In the genomic region with DNA sequence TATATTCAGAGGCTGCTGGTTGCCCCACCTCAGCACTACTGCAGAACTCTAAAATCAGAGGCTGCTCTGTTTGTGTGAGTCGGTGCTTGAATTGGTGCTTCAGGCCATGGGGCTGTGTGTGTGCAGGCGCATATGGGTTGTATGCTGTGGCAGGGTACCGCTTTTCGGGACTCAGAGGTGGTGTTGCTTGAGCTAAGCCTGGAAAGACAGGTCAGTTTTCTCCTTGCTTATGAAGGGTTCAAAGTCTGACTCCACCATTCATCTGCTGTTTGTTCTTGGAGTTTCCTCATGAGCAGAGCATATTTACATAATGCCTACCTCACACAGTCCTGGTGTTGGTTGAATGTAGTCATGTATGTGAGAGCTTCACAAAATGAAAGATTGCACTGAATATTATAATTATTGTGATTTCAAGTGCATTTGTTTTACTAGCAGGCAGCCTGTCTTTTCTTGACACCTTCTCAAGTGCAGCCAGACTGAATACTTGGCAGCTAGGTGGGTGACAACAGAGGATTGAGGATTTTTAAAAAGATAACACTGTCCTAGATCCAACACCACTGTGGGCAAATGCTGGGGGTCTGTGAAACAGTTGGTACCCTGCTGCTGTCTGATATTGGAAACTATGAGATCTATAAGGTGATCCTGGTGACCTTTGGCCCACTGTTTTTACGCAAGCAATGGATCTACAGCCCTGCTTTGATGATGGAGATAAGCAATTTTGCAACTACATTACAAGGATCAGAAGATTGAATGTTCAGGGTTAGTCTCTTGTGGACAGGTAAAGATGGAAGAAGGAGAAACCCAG, we compare ENCODE assay signal across 1 cellular context.
TF ChIP-seq lines count a peak whose summit lies in the region.

No MANE protein-coding gene starts in this region.

TF ChIP-seq in HepG2, 621 proteins besides CTCF, POLR2A, EP300 and RAD21 (continued from another document and continues in another):
- TF ChIP-seq, protein P1, sequence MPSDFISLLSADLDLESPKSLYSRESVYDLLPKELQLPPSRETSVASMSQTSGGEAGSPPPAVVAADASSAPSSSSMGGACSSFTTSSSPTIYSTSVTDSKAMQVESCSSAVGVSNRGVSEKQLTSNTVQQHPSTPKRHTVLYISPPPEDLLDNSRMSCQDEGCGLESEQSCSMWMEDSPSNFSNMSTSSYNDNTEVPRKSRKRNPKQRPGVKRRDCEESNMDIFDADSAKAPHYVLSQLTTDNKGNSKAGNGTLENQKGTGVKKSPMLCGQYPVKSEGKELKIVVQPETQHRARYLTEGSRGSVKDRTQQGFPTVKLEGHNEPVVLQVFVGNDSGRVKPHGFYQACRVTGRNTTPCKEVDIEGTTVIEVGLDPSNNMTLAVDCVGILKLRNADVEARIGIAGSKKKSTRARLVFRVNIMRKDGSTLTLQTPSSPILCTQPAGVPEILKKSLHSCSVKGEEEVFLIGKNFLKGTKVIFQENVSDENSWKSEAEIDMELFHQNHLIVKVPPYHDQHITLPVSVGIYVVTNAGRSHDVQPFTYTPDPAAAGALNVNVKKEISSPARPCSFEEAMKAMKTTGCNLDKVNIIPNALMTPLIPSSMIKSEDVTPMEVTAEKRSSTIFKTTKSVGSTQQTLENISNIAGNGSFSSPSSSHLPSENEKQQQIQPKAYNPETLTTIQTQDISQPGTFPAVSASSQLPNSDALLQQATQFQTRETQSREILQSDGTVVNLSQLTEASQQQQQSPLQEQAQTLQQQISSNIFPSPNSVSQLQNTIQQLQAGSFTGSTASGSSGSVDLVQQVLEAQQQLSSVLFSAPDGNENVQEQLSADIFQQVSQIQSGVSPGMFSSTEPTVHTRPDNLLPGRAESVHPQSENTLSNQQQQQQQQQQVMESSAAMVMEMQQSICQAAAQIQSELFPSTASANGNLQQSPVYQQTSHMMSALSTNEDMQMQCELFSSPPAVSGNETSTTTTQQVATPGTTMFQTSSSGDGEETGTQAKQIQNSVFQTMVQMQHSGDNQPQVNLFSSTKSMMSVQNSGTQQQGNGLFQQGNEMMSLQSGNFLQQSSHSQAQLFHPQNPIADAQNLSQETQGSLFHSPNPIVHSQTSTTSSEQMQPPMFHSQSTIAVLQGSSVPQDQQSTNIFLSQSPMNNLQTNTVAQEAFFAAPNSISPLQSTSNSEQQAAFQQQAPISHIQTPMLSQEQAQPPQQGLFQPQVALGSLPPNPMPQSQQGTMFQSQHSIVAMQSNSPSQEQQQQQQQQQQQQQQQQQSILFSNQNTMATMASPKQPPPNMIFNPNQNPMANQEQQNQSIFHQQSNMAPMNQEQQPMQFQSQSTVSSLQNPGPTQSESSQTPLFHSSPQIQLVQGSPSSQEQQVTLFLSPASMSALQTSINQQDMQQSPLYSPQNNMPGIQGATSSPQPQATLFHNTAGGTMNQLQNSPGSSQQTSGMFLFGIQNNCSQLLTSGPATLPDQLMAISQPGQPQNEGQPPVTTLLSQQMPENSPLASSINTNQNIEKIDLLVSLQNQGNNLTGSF (CRISPR knock-in tag; IDR thresholded peaks at IDR 0.05) = no peak
- TF ChIP-seq SOX6 (IDR thresholded peaks at IDR 0.05) (no peak), SOX6 (CRISPR knock-in tag; IDR thresholded peaks at IDR 0.05) (peak; percentile 25), MXD4 (CRISPR knock-in tag; IDR thresholded peaks at IDR 0.05) (no peak), ZBTB42 (CRISPR knock-in tag; IDR thresholded peaks at IDR 0.05) (no peak), SNRNP70 (IDR thresholded peaks at IDR 0.05; ENCODE audit: low read depth, low read length) (no peak), CENPT (CRISPR knock-in tag; IDR thresholded peaks at IDR 0.05; ENCODE audit: low read depth) (no peak), NBN (conservative IDR thresholded peaks at IDR 0.05) (no peak), CHCHD3 (CRISPR knock-in tag; IDR thresholded peaks at IDR 0.05) (no peak), AKAP8 (CRISPR knock-in tag; IDR thresholded peaks at IDR 0.05) (no peak), ZNF263 (CRISPR knock-in tag; IDR thresholded peaks at IDR 0.05) (no peak), ZNF317 (CRISPR knock-in tag; IDR thresholded peaks at IDR 0.05) (no peak), SMYD3 (CRISPR knock-in tag; IDR thresholded peaks at IDR 0.05) (peak; percentile 58; the same call in 1 of the 2 replicates), HHEX (CRISPR knock-in tag; IDR thresholded peaks at IDR 0.05) (no peak; the same call in 1 of the 2 replicates), ZNF326 (CRISPR knock-in tag; IDR thresholded peaks at IDR 0.05; ENCODE audit: borderline replicate concordance) (no peak), ZSCAN21 (CRISPR knock-in tag; IDR thresholded peaks at IDR 0.05; ENCODE audit: borderline replicate concordance) (no peak), ZSCAN12 (CRISPR knock-in tag; IDR thresholded peaks at IDR 0.05) (no peak), HNRNPLL (IDR thresholded peaks at IDR 0.05; ENCODE audit: low read depth, low read length, poor library complexity, severe bottlenecking) (no peak), ZFP36L2 (CRISPR knock-in tag; IDR thresholded peaks at IDR 0.05) (no peak), NAIF1 (CRISPR knock-in tag; IDR thresholded peaks at IDR 0.05; ENCODE audit: borderline replicate concordance) (0 out of 2 replicates have a peak, but pooled peaks have one; percentile 1), ZNF75D (CRISPR knock-in tag; IDR thresholded peaks at IDR 0.05; ENCODE audit: borderline replicate concordance) (no peak), CREM (IDR thresholded peaks at IDR 0.05) (peak; percentile 82), CREM (CRISPR knock-in tag; IDR thresholded peaks at IDR 0.05) (no peak), JDP2 (CRISPR knock-in tag; IDR thresholded peaks at IDR 0.05; ENCODE audit: borderline replicate concordance) (no peak), RXRB (CRISPR knock-in tag; IDR thresholded peaks at IDR 0.05; ENCODE audit: borderline replicate concordance) (peak; percentile 90), IKZF4 (CRISPR knock-in tag; IDR thresholded peaks at IDR 0.05; ENCODE audit: borderline replicate concordance, low read depth, not compliant biosample characterization) (no peak), ZNF644 (CRISPR knock-in tag; IDR thresholded peaks at IDR 0.05; ENCODE audit: low read depth) (peak; percentile 74; the same call in 1 of the 2 replicates), TOE1 (CRISPR knock-in tag; IDR thresholded peaks at IDR 0.05) (no peak; the same call in 1 of the 2 replicates), ZNF878 (CRISPR knock-in tag; IDR thresholded peaks at IDR 0.05) (peak; percentile 78; the same call in 1 of the 2 replicates), CCDC6 (CRISPR knock-in tag; IDR thresholded peaks at IDR 0.05) (0 out of 2 replicates have a peak, but pooled peaks have one; percentile 64)
- TF ChIP-seq, protein P2, sequence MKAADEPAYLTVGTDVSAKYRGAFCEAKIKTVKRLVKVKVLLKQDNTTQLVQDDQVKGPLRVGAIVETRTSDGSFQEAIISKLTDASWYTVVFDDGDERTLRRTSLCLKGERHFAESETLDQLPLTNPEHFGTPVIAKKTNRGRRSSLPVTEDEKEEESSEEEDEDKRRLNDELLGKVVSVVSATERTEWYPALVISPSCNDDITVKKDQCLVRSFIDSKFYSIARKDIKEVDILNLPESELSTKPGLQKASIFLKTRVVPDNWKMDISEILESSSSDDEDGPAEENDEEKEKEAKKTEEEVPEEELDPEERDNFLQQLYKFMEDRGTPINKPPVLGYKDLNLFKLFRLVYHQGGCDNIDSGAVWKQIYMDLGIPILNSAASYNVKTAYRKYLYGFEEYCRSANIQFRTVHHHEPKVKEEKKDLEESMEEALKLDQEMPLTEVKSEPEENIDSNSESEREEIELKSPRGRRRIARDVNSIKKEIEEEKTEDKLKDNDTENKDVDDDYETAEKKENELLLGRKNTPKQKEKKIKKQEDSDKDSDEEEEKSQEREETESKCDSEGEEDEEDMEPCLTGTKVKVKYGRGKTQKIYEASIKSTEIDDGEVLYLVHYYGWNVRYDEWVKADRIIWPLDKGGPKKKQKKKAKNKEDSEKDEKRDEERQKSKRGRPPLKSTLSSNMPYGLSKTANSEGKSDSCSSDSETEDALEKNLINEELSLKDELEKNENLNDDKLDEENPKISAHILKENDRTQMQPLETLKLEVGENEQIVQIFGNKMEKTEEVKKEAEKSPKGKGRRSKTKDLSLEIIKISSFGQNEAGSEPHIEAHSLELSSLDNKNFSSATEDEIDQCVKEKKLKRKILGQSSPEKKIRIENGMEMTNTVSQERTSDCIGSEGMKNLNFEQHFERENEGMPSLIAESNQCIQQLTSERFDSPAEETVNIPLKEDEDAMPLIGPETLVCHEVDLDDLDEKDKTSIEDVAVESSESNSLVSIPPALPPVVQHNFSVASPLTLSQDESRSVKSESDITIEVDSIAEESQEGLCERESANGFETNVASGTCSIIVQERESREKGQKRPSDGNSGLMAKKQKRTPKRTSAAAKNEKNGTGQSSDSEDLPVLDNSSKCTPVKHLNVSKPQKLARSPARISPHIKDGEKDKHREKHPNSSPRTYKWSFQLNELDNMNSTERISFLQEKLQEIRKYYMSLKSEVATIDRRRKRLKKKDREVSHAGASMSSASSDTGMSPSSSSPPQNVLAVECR (CRISPR knock-in tag; IDR thresholded peaks at IDR 0.05; ENCODE audit: borderline replicate concordance) = peak; percentile 24; the same call in 1 of the 2 replicates
- TF ChIP-seq, protein P3, sequence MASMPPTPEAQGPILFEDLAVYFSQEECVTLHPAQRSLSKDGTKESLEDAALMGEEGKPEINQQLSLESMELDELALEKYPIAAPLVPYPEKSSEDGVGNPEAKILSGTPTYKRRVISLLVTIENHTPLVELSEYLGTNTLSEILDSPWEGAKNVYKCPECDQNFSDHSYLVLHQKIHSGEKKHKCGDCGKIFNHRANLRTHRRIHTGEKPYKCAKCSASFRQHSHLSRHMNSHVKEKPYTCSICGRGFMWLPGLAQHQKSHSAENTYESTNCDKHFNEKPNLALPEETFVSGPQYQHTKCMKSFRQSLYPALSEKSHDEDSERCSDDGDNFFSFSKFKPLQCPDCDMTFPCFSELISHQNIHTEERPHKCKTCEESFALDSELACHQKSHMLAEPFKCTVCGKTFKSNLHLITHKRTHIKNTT (CRISPR knock-in tag; IDR thresholded peaks at IDR 0.05) = no peak
- TF ChIP-seq, protein P4, sequence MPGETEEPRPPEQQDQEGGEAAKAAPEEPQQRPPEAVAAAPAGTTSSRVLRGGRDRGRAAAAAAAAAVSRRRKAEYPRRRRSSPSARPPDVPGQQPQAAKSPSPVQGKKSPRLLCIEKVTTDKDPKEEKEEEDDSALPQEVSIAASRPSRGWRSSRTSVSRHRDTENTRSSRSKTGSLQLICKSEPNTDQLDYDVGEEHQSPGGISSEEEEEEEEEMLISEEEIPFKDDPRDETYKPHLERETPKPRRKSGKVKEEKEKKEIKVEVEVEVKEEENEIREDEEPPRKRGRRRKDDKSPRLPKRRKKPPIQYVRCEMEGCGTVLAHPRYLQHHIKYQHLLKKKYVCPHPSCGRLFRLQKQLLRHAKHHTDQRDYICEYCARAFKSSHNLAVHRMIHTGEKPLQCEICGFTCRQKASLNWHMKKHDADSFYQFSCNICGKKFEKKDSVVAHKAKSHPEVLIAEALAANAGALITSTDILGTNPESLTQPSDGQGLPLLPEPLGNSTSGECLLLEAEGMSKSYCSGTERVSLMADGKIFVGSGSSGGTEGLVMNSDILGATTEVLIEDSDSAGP (CRISPR knock-in tag; IDR thresholded peaks at IDR 0.05; ENCODE audit: borderline replicate concordance) = no peak
- TF ChIP-seq, protein P5, sequence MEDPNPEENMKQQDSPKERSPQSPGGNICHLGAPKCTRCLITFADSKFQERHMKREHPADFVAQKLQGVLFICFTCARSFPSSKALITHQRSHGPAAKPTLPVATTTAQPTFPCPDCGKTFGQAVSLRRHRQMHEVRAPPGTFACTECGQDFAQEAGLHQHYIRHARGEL (CRISPR knock-in tag; IDR thresholded peaks at IDR 0.05) = no peak
- TF ChIP-seq, protein P6, sequence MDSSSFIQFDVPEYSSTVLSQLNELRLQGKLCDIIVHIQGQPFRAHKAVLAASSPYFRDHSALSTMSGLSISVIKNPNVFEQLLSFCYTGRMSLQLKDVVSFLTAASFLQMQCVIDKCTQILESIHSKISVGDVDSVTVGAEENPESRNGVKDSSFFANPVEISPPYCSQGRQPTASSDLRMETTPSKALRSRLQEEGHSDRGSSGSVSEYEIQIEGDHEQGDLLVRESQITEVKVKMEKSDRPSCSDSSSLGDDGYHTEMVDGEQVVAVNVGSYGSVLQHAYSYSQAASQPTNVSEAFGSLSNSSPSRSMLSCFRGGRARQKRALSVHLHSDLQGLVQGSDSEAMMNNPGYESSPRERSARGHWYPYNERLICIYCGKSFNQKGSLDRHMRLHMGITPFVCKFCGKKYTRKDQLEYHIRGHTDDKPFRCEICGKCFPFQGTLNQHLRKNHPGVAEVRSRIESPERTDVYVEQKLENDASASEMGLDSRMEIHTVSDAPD (CRISPR knock-in tag; IDR thresholded peaks at IDR 0.05) = peak; percentile 75; the same call in 1 of the 2 replicates
- TF ChIP-seq, protein P7, sequence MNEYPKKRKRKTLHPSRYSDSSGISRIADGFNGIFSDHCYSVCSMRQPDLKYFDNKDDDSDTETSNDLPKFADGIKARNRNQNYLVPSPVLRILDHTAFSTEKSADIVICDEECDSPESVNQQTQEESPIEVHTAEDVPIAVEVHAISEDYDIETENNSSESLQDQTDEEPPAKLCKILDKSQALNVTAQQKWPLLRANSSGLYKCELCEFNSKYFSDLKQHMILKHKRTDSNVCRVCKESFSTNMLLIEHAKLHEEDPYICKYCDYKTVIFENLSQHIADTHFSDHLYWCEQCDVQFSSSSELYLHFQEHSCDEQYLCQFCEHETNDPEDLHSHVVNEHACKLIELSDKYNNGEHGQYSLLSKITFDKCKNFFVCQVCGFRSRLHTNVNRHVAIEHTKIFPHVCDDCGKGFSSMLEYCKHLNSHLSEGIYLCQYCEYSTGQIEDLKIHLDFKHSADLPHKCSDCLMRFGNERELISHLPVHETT (CRISPR knock-in tag; conservative IDR thresholded peaks at IDR 0.05) = no peak
- TF ChIP-seq, protein P8, sequence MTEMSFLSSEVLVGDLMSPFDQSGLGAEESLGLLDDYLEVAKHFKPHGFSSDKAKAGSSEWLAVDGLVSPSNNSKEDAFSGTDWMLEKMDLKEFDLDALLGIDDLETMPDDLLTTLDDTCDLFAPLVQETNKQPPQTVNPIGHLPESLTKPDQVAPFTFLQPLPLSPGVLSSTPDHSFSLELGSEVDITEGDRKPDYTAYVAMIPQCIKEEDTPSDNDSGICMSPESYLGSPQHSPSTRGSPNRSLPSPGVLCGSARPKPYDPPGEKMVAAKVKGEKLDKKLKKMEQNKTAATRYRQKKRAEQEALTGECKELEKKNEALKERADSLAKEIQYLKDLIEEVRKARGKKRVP (CRISPR knock-in tag; IDR thresholded peaks at IDR 0.05) = 0 out of 4 replicates have a peak, but pooled peaks of 1 of the 2 experiments have one; percentile 13
- TF ChIP-seq, protein P9, sequence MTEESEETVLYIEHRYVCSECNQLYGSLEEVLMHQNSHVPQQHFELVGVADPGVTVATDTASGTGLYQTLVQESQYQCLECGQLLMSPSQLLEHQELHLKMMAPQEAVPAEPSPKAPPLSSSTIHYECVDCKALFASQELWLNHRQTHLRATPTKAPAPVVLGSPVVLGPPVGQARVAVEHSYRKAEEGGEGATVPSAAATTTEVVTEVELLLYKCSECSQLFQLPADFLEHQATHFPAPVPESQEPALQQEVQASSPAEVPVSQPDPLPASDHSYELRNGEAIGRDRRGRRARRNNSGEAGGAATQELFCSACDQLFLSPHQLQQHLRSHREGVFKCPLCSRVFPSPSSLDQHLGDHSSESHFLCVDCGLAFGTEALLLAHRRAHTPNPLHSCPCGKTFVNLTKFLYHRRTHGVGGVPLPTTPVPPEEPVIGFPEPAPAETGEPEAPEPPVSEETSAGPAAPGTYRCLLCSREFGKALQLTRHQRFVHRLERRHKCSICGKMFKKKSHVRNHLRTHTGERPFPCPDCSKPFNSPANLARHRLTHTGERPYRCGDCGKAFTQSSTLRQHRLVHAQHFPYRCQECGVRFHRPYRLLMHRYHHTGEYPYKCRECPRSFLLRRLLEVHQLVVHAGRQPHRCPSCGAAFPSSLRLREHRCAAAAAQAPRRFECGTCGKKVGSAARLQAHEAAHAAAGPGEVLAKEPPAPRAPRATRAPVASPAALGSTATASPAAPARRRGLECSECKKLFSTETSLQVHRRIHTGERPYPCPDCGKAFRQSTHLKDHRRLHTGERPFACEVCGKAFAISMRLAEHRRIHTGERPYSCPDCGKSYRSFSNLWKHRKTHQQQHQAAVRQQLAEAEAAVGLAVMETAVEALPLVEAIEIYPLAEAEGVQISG (CRISPR knock-in tag; IDR thresholded peaks at IDR 0.05) = peak; percentile 63; the same call in 1 of the 2 replicates
